17 cellular contexts compared by ENCODE assay signal in genomic region chr6:13282393-13283069, GRCh38.
"Had no signal": no experiment of that assay in that cellular context is flagged by ENCODE, and none has a peak within 500 bp of the region (broad histone marks: within the 10 kb centered on the region; RNA-seq: fewer than 3 reads in every experiment).

No MANE protein-coding gene starts in this region.

- DNase-seq: activated naive CD4-positive, alpha-beta T cell treated with anti-CD3 and anti-CD28 coated beads, Interleukin-2, amount 50 U/mL, for 16 hours; activated T-cell treated with anti-CD3 and anti-CD28 coated beads for 4 hours; effector CD8-positive, alpha-beta T cell; heart left ventricle; left lung; midbrain; nephron progenitor cell; occipital lobe; posterior cingulate gyrus; retina; spleen; T1000; trophoblast cell had no signal

- H3K27me3 Mint-ChIP-seq: stimulated activated naive CD8-positive, alpha-beta T cell treated with anti-CD3 and anti-CD28 coated beads, Interleukin-15, Interleukin-2, amounts not matched to agents 100 ng/mL and 50 ng/mL, for 24 hours had no signal

- ATAC-seq: gastroesophageal sphincter, heart left ventricle, left lung had no signal

- H3K9me3 Mint-ChIP-seq: dendritic cell treated with granulocyte-macrophage colony-stimulating factor and Interleukin-4, amounts not matched to agents 40 ng/mL and 50 ng/mL, for 4 days had no signal

- H3K4me3 Mint-ChIP-seq: dendritic cell treated with granulocyte-macrophage colony-stimulating factor and Interleukin-4, amounts not matched to agents 40 ng/mL and 50 ng/mL, for 4 days; nephron progenitor cell; stimulated activated naive CD8-positive, alpha-beta T cell treated with anti-CD3 and anti-CD28 coated beads, Interleukin-15, Interleukin-2, amounts not matched to agents 100 ng/mL and 50 ng/mL, for 24 hours had no signal

- H3K27ac Mint-ChIP-seq: activated T-helper 2 cell treated with anti-CD3 and anti-CD28 coated beads, Interferon-gamma antibody, Interleukin-2, Interleukin-4, amounts not matched to agents 10 μg/mL and 5 μg/mL and 100 μg/mL, durations not matched to agents 14 hours and 24 hours and 36 hours; dendritic cell treated with granulocyte-macrophage colony-stimulating factor and Interleukin-4, amounts not matched to agents 40 ng/mL and 50 ng/mL, for 4 days; nephron progenitor cell; stimulated activated naive CD8-positive, alpha-beta T cell treated with anti-CD3 and anti-CD28 coated beads, Interleukin-15, Interleukin-2, amounts not matched to agents 100 ng/mL and 50 ng/mL, for 24 hours had no signal
